1 cellular context compared by ENCODE assay signal in genomic region chr2:111120253-111121027, GRCh38.
TF ChIP-seq lines count a peak whose summit lies in the region.

A gene with protein sequence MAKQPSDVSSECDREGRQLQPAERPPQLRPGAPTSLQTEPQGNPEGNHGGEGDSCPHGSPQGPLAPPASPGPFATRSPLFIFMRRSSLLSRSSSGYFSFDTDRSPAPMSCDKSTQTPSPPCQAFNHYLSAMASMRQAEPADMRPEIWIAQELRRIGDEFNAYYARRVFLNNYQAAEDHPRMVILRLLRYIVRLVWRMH (plus strand): TSS chr2:111120914. CDS start chr2:111123746, 2,832 bp downstream.

TF ChIP-seq in K562, 482 proteins besides CTCF, POLR2A, EP300 and RAD21 (continued from another document and continues in another):
- TF ChIP-seq, protein P1, sequence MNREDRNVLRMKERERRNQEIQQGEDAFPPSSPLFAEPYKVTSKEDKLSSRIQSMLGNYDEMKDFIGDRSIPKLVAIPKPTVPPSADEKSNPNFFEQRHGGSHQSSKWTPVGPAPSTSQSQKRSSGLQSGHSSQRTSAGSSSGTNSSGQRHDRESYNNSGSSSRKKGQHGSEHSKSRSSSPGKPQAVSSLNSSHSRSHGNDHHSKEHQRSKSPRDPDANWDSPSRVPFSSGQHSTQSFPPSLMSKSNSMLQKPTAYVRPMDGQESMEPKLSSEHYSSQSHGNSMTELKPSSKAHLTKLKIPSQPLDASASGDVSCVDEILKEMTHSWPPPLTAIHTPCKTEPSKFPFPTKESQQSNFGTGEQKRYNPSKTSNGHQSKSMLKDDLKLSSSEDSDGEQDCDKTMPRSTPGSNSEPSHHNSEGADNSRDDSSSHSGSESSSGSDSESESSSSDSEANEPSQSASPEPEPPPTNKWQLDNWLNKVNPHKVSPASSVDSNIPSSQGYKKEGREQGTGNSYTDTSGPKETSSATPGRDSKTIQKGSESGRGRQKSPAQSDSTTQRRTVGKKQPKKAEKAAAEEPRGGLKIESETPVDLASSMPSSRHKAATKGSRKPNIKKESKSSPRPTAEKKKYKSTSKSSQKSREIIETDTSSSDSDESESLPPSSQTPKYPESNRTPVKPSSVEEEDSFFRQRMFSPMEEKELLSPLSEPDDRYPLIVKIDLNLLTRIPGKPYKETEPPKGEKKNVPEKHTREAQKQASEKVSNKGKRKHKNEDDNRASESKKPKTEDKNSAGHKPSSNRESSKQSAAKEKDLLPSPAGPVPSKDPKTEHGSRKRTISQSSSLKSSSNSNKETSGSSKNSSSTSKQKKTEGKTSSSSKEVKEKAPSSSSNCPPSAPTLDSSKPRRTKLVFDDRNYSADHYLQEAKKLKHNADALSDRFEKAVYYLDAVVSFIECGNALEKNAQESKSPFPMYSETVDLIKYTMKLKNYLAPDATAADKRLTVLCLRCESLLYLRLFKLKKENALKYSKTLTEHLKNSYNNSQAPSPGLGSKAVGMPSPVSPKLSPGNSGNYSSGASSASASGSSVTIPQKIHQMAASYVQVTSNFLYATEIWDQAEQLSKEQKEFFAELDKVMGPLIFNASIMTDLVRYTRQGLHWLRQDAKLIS (CRISPR knock-in tag; IDR thresholded peaks at IDR 0.05): 0 out of 2 replicates have a peak, but pooled peaks have one; percentile 27
- TF ChIP-seq KDM2B (CRISPR knock-in tag; IDR thresholded peaks at IDR 0.05): peak; percentile 68; the same call in 1 of the 2 replicates
- TF ChIP-seq ZC3H11A (IDR thresholded peaks at IDR 0.05; ENCODE audit: low read depth, low read length): no peak
- TF ChIP-seq, protein P2, sequence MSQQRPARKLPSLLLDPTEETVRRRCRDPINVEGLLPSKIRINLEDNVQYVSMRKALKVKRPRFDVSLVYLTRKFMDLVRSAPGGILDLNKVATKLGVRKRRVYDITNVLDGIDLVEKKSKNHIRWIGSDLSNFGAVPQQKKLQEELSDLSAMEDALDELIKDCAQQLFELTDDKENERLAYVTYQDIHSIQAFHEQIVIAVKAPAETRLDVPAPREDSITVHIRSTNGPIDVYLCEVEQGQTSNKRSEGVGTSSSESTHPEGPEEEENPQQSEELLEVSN (IDR thresholded peaks at IDR 0.05; ENCODE audit: borderline replicate concordance in 1 of 2, extremely low read depth in 1 of 2, insufficient read depth in 1 of 2, insufficient read length in 1 of 2, low read depth in 1 of 2, low read length in 1 of 2, poor library complexity in 1 of 2, severe bottlenecking in 1 of 2): peak; percentile 79 to 93
- TF ChIP-seq, protein P3, sequence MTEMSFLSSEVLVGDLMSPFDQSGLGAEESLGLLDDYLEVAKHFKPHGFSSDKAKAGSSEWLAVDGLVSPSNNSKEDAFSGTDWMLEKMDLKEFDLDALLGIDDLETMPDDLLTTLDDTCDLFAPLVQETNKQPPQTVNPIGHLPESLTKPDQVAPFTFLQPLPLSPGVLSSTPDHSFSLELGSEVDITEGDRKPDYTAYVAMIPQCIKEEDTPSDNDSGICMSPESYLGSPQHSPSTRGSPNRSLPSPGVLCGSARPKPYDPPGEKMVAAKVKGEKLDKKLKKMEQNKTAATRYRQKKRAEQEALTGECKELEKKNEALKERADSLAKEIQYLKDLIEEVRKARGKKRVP (CRISPR knock-in tag; IDR thresholded peaks at IDR 0.05): no peak
- no peak for TF ChIP-seq ZNF586 (CRISPR knock-in tag; conservative IDR thresholded peaks at IDR 0.05)
- TF ChIP-seq ZNF511 (CRISPR knock-in tag; IDR thresholded peaks at IDR 0.05): peak; percentile 77; the same call in 1 of the 2 replicates
- 0 out of 2 replicates have a peak, but pooled peaks have one; percentile 21 for TF ChIP-seq SMC3 (conservative IDR thresholded peaks at IDR 0.05; ENCODE audit: insufficient read depth, low read depth, low read length)
- TF ChIP-seq MIER1 (IDR thresholded peaks at IDR 0.05; ENCODE audit: low read depth): no peak
- 0 out of 4 replicates have a peak, but pooled peaks of 1 of the 2 experiments have one; percentile 4 for TF ChIP-seq ETV6 (IDR thresholded peaks at IDR 0.05; ENCODE audit: borderline replicate concordance in 1 of 2, low read depth in 2 of 2, low read length in 1 of 2)
- TF ChIP-seq ETV6 (CRISPR knock-in tag; IDR thresholded peaks at IDR 0.05; ENCODE audit: borderline replicate concordance): no peak
- peak; percentile 29 for TF ChIP-seq PRPF4 (IDR thresholded peaks at IDR 0.05; ENCODE audit: insufficient read depth, low read depth, low read length, poor library complexity, severe bottlenecking)
- 0 out of 2 replicates have a peak, but pooled peaks have one; percentile 76 for TF ChIP-seq IRF2 (CRISPR knock-in tag; IDR thresholded peaks at IDR 0.05)
- TF ChIP-seq CXXC5 (CRISPR knock-in tag; IDR thresholded peaks at IDR 0.05): peak; percentile 91
- no peak for TF ChIP-seq CREB1 (IDR thresholded peaks at IDR 0.05)
- TF ChIP-seq CREB1 (CRISPR knock-in tag; IDR thresholded peaks at IDR 0.05): peak; percentile 57; the same call in 1 of the 2 replicates
- peak; percentile 67; the same call in 1 of the 2 replicates for TF ChIP-seq ZBTB7A (IDR thresholded peaks at IDR 0.05; ENCODE audit: borderline replicate concordance, control insufficient read depth, low read depth, low read length)
- no peak for TF ChIP-seq TCF15 (CRISPR knock-in tag; IDR thresholded peaks at IDR 0.05)
- peak; percentile 35 for TF ChIP-seq HCFC1 (IDR thresholded peaks at IDR 0.05; ENCODE audit: low read depth, low read length)
- TF ChIP-seq RBM14 (IDR thresholded peaks at IDR 0.05; ENCODE audit: borderline replicate concordance, insufficient read depth, low read depth, low read length): 0 out of 2 replicates have a peak, but pooled peaks have one; percentile 74
- no peak for TF ChIP-seq ZNF699 (CRISPR knock-in tag; IDR thresholded peaks at IDR 0.05; ENCODE audit: insufficient replicate concordance)
- no peak for TF ChIP-seq KLF1 (tag; IDR thresholded peaks at IDR 0.05)
- TF ChIP-seq SMAD1 (IDR thresholded peaks at IDR 0.05; ENCODE audit: low read depth, low read length, partially characterized antibody): no peak
- peak; percentile 26; the same call in 1 of the 2 replicates for TF ChIP-seq KLF13 (tag; IDR thresholded peaks at IDR 0.05; ENCODE audit: borderline replicate concordance, low read depth)
- peak; percentile 82; the same call in 1 of the 2 replicates for TF ChIP-seq ILF3 (IDR thresholded peaks at IDR 0.05; ENCODE audit: borderline replicate concordance)
- peak in 1 of 2 experiments; percentile 71; a peak in 1 of 4 replicates for TF ChIP-seq SRF (CRISPR knock-in tag; IDR thresholded peaks at IDR 0.05)
- TF ChIP-seq PCBP1 (IDR thresholded peaks at IDR 0.05; ENCODE audit: low read depth, low read length, poor library complexity, severe bottlenecking): no peak
- TF ChIP-seq MYC (IDR thresholded peaks at IDR 0.05; ENCODE audit: low read depth, low read length): peak; percentile 97
- TF ChIP-seq MYC (CRISPR knock-in tag; IDR thresholded peaks at IDR 0.05; ENCODE audit: borderline replicate concordance, low read depth): no peak
- 0 out of 2 replicates have a peak, but pooled peaks have one; percentile 22 for TF ChIP-seq NFIC (IDR thresholded peaks at IDR 0.05)
- peak; percentile 39; the same call in 1 of the 2 replicates for TF ChIP-seq SOX6 (IDR thresholded peaks at IDR 0.05)
- TF ChIP-seq POLR2G (IDR thresholded peaks at IDR 0.05; ENCODE audit: low read depth, low read length): peak; percentile 98
- TF ChIP-seq, protein P4, sequence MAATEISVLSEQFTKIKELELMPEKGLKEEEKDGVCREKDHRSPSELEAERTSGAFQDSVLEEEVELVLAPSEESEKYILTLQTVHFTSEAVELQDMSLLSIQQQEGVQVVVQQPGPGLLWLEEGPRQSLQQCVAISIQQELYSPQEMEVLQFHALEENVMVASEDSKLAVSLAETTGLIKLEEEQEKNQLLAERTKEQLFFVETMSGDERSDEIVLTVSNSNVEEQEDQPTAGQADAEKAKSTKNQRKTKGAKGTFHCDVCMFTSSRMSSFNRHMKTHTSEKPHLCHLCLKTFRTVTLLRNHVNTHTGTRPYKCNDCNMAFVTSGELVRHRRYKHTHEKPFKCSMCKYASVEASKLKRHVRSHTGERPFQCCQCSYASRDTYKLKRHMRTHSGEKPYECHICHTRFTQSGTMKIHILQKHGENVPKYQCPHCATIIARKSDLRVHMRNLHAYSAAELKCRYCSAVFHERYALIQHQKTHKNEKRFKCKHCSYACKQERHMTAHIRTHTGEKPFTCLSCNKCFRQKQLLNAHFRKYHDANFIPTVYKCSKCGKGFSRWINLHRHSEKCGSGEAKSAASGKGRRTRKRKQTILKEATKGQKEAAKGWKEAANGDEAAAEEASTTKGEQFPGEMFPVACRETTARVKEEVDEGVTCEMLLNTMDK (IDR thresholded peaks at IDR 0.05; ENCODE audit: borderline replicate concordance, insufficient read depth, low read depth, low read length, poor library complexity, severe bottlenecking): peak; percentile 55
- peak in 1 of 3 experiments; percentile 65; a peak in 1 of 6 replicates for TF ChIP-seq ZBTB11 (CRISPR knock-in tag; IDR thresholded peaks at IDR 0.05)
- TF ChIP-seq CSDE1 (IDR thresholded peaks at IDR 0.05): no peak
- no peak for TF ChIP-seq ATF1 (CRISPR knock-in tag; IDR thresholded peaks at IDR 0.05)
- TF ChIP-seq ATF1 (tag; IDR thresholded peaks at IDR 0.05): peak; percentile 39; the same call in 1 of the 2 replicates
- no peak for TF ChIP-seq SREBF1 (IDR thresholded peaks at IDR 0.05; ENCODE audit: borderline replicate concordance, low read depth, low read length)
- TF ChIP-seq NCOR1 (IDR thresholded peaks at IDR 0.05): peak; percentile 43; the same call in 1 of the 2 replicates
- peak; percentile 88 for TF ChIP-seq GATAD2B (IDR thresholded peaks at IDR 0.05; ENCODE audit: borderline replicate concordance)
- TF ChIP-seq HDAC6 (IDR thresholded peaks at IDR 0.05; ENCODE audit: low read depth, low read length): no peak
- TF ChIP-seq, protein P5, sequence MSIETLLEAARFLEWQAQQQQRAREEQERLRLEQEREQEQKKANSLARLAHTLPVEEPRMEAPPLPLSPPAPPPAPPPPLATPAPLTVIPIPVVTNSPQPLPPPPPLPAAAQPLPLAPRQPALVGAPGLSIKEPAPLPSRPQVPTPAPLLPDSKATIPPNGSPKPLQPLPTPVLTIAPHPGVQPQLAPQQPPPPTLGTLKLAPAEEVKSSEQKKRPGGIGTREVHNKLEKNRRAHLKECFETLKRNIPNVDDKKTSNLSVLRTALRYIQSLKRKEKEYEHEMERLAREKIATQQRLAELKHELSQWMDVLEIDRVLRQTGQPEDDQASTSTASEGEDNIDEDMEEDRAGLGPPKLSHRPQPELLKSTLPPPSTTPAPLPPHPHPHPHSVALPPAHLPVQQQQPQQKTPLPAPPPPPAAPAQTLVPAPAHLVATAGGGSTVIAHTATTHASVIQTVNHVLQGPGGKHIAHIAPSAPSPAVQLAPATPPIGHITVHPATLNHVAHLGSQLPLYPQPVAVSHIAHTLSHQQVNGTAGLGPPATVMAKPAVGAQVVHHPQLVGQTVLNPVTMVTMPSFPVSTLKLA (conservative IDR thresholded peaks at IDR 0.05): peak; percentile 77 to 91
- no peak for TF ChIP-seq ATF2 (CRISPR knock-in tag; IDR thresholded peaks at IDR 0.05)
- 0 out of 2 replicates have a peak, but pooled peaks have one; percentile 29 for TF ChIP-seq E2F5 (CRISPR knock-in tag; IDR thresholded peaks at IDR 0.05)
- no peak for TF ChIP-seq NFYB (IDR thresholded peaks at IDR 0.05; ENCODE audit: extremely low read depth, insufficient read length)
- TF ChIP-seq ZNF354B (CRISPR knock-in tag; IDR thresholded peaks at IDR 0.05): no peak
- TF ChIP-seq ARID2 (IDR thresholded peaks at IDR 0.05): 0 out of 2 replicates have a peak, but pooled peaks have one; percentile 31
- peak; percentile 92 for TF ChIP-seq POLR2H (tag; IDR thresholded peaks at IDR 0.05; ENCODE audit: low read depth)
- TF ChIP-seq ESRRA (IDR thresholded peaks at IDR 0.05; ENCODE audit: borderline replicate concordance, low read depth): no peak; the same call in 1 of the 2 replicates
